ENCODE assay signal across 8 cellular contexts in the genomic region with DNA sequence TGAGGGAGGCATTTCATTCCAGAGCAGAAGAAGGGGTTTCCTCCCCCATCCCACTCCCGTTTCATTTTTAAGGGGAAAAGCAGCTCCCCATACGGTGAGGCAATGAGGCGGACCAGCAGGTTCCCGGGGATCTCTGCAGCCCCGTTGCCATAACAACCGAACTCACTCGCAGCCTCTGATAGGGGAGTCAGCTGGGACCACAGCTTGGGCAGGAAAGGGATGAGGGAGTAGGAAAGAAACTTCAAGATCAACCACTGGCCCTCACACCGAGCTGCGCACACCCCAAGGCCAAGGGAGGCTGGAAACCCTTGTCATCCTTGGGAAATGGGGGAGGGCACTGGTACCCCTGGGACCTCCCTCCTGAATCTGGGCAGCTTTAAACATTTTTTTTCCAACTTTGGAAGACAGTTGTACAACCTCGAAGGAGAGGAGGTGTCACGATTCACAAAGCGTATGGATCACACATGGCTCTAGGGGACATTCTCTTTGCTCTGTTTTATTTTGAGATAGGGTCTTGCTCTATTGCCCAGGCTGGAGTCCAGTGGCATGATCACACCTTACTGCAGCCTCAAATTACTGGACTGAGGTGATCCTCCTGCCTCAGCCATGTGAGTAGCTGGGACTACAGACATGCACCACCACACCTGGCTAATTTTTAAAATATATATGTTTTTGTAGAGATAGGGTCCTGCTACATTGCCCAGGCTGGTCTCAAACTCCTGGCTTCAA.
DNase-seq lines count a peak whose midpoint lies in the region; ATAC-seq, FAIRE-seq and TF ChIP-seq lines count a peak whose summit lies in the region.
"Not testable (repeated sequence)": the region's sequence is repeated elsewhere in the genome, so short reads cannot be mapped to it uniquely, and the experiment has no call there.

No MANE protein-coding gene starts in this region.

- peaks cover 13% of the 10 kb centered on the region; the same call in 1 of the 2 replicates for H3K4me1 Mint-ChIP-seq in WTC11
- H3K4me1 Mint-ChIP-seq in neural progenitor cell = peaks cover 13% of the 10 kb centered on the region

- not testable (repeated sequence) for H3K79me2 ChIP-seq in K562 (ENCODE audit: control insufficient read depth, insufficient read depth, low read length); neural progenitor cell (ENCODE audit: low read depth)

- peak; percentile 23; the same call in 1 of the 2 replicates for ATAC-seq in WTC11
- not testable (repeated sequence) for ATAC-seq in K562

- not testable (repeated sequence) for TF ChIP-seq CTCF in A673 (conservative IDR thresholded peaks at IDR 0.05; ENCODE audit: low read depth, low read length); WTC11 (IDR thresholded peaks at IDR 0.05); K562 (IDR thresholded peaks at IDR 0.05 in 2 of 3, conservative IDR thresholded peaks at IDR 0.05 in 1 of 3; ENCODE audit: insufficient read depth in 2 of 3, low read depth in 1 of 3, low read length in 3 of 3); fibroblast of mammary gland (conservative IDR thresholded peaks at IDR 0.05; ENCODE audit: control insufficient read depth, insufficient read depth, low read depth, low read length); neural progenitor cell (IDR thresholded peaks at IDR 0.05)

- H3K27me3 Mint-ChIP-seq in WTC11 (ENCODE audit: low read depth); neural progenitor cell (ENCODE audit: insufficient read depth, low read depth): not testable (repeated sequence)

- DNase-seq in A673 (ENCODE audit: low spot score) (peak; percentile 7), ELR (ENCODE audit: low read depth) (peak; percentile 21), NCI-H1105 treated with DMSO at 0.1 percent for 48 hours (lab: John Stamatoyannopoulos, UW) (peak; percentile 16), NCI-H524 (lab: John Stamatoyannopoulos, UW) (peak; percentile 81 to 86), WTC11 (ENCODE audit: low spot score) (peak; percentile 41), fibroblast of mammary gland (ENCODE audit: low read depth) (peak; percentile 16), neural progenitor cell (ENCODE audit: low spot score) (peak; percentile 74)
- DNase-seq in K562 (ENCODE audit: extremely low read depth in 1 of 4, low spot score in 3 of 4) = not testable (repeated sequence)

- not testable (repeated sequence) for H2AFZ ChIP-seq in K562 (ENCODE audit: low read depth, low read length); neural progenitor cell (replicated peaks)

- intact Hi-C loops in A673 (cut with micrococcal nuclease; ENCODE audit: unreplicated experiment); K562 (cut with micrococcal nuclease): not testable (repeated sequence)

- not testable (repeated sequence) for H3K36me3 ChIP-seq in A673 (ENCODE audit: insufficient read depth, low read length, poor library complexity, severe bottlenecking); K562 (ENCODE audit: control insufficient read depth, insufficient read depth, low read length); neural progenitor cell

- H3K27ac Mint-ChIP-seq in WTC11 = not testable (repeated sequence)
- peak overlapping the region; percentile 29 for H3K27ac Mint-ChIP-seq in neural progenitor cell

- H3K36me3 Mint-ChIP-seq in WTC11, neural progenitor cell: not testable (repeated sequence)

- not testable (repeated sequence) for TF ChIP-seq EP300 in K562 (IDR thresholded peaks at IDR 0.05; ENCODE audit: low read length)

- H3F3A ChIP-seq in neural progenitor cell (ENCODE audit: low read depth) = not testable (repeated sequence)

- not testable (repeated sequence) for H4K20me1 ChIP-seq in K562 (replicated peaks; ENCODE audit: control insufficient read depth, insufficient read depth, low read length); neural progenitor cell (ENCODE audit: low read depth)

- not testable (repeated sequence) for H3K9me3 ChIP-seq in A673 (ENCODE audit: low read depth, low read length, poor library complexity, severe bottlenecking); K562 (replicated peaks; ENCODE audit: control insufficient read depth, insufficient read depth, low read depth, low read length); neural progenitor cell (ENCODE audit: low read depth)

- H3K4me3 Mint-ChIP-seq in WTC11 = peak overlapping the region; percentile 12; the same call in 1 of the 2 replicates
- not testable (repeated sequence) for H3K4me3 Mint-ChIP-seq in neural progenitor cell

- H3K4me2 ChIP-seq in K562 (ENCODE audit: insufficient read depth, low read length) = not testable (repeated sequence)
- H3K4me2 ChIP-seq in neural progenitor cell = peak overlapping the region; percentile 37

- TF ChIP-seq POLR2A in K562 (conservative IDR thresholded peaks at IDR 0.05) = not testable (repeated sequence)

- not testable (repeated sequence) for H3K4me3 ChIP-seq in A673 (ENCODE audit: low read depth, low read length, poor library complexity, severe bottlenecking); K562; fibroblast of mammary gland (ENCODE audit: control insufficient read depth, low read depth, low read length); neural progenitor cell

- not testable (repeated sequence) for H3K9ac ChIP-seq in K562 (ENCODE audit: insufficient read depth in 1 of 2, low read depth in 2 of 2, low read length in 2 of 2); neural progenitor cell

- not testable (repeated sequence) for H3K9me1 ChIP-seq in K562 (ENCODE audit: control insufficient read depth, insufficient read depth, low read length)

- not testable (repeated sequence) for FAIRE-seq in K562 (lab: Jason Lieb, UNC)

- H3K4me1 ChIP-seq in A673 (ENCODE audit: insufficient read depth, low read length, poor library complexity, severe bottlenecking); K562 (replicated peaks in 1 of 2; ENCODE audit: control insufficient read depth in 2 of 2, insufficient read depth in 2 of 2, low read length in 2 of 2); neural progenitor cell: not testable (repeated sequence)

- POLR2A ChIA-PET in A673 (lab: Charles Lee; ENCODE audit: low non-redundant PET); WTC11 (lab: Charles Lee); K562 (lab: Yijun Ruan, JAX): not testable (repeated sequence)

- not testable (repeated sequence) for H3K27me3 ChIP-seq in A673 (replicated peaks; ENCODE audit: insufficient read depth, low read depth, low read length, poor library complexity); K562 (ENCODE audit: control insufficient read depth in 2 of 2, insufficient read depth in 2 of 2, low read length in 2 of 2); neural progenitor cell

- not testable (repeated sequence) for BruUV-seq in A673 (replicated peaks; lab: Mats Ljungman, UMichigan); K562 (replicated peaks; lab: Mats Ljungman, UMichigan)

- not testable (repeated sequence) for TF ChIP-seq RAD21 in K562 (CRISPR knock-in tag; conservative IDR thresholded peaks at IDR 0.05 in 1 of 2, IDR thresholded peaks at IDR 0.05 in 1 of 2)

- 0% methylated on average over 12 of the region's 12 CpGs for WGBS in K562 (ENCODE audit: insufficient coverage, low coverage, missing lambda C conversion rate)

- not testable (repeated sequence) for H3K9me3 Mint-ChIP-seq in WTC11, neural progenitor cell

- in situ Hi-C loops in K562 (cut with MboI) = loop anchor here (5.0 kb wide), 1 partner anchor 1413 kb away; no protein-coding TSS in a partner anchor

- CTCF ChIA-PET in A673 (lab: Charles Lee); WTC11 (lab: Charles Lee); K562 (lab: Yijun Ruan, JAX; ENCODE audit: low intra/inter-chr PET ratio): not testable (repeated sequence)

- H3K27ac ChIP-seq in A673 (ENCODE audit: low read depth, low read length, poor library complexity, severe bottlenecking); K562 (ENCODE audit: extremely low read depth, low read depth, low read length); neural progenitor cell: not testable (repeated sequence)

TF ChIP-seq in WTC11, 78 proteins besides CTCF, POLR2A, EP300 and RAD21:
- TF ChIP-seq ZNF121 (CRISPR knock-in tag; IDR thresholded peaks at IDR 0.05) = peak; percentile 68; the same call in 1 of the 2 replicates

TF ChIP-seq in K562, 482 proteins besides CTCF, POLR2A, EP300 and RAD21:
- TF ChIP-seq RFX1 (IDR thresholded peaks at IDR 0.05) = peak; percentile 89
